In the genomic region with DNA sequence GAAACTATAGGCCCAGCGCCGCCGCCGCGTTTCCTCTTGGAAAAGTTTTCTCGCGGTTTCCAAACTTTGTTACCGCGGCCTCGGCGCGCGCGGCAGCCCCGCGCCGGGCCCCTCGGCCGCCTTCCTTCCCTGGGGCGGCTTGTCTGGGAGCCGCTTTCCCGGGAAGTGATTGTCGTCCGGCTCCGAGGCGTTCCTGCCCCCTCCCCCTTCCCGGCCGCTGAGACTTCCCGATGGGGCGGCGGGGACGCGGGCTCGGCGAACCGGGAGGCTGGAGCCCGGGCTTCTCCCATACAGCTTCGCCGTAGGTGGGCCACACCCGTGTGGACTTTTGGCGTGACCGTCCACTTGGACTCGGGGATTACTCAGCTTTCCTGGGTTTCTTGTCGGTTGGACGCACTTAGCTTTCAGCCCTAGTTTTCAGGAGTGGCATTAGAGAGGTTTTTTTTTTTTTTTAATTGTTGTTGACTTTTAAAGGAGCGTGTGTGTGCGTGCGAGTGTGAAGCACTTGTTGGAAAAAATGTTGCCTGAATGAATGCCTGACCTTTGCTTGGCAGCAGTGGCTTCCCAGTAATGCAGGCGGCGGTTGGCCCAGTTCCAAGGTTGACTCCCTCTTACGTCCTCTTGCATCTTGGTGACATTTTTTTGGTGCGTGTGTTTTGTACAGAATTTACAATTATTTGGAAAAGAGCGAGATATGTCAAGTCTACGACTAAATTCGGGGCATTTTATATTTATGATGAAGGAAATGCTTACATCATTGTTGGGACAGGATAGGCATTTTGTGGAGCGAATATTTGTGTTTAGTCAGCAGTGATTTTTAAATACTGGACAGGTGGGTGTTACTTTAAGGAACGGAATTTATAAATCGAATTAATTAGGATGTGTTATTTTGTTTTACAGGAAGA, we compare ENCODE assay signal across 8 cellular contexts. TPM values are rescaled to one million over a fixed set of nuclear protein-coding genes. Genes with fewer than 3 reads are reported as not detected.
DNase-seq lines count a peak whose midpoint lies in the region; ATAC-seq and TF ChIP-seq lines count a peak whose summit lies in the region.

No MANE protein-coding gene starts in this region.

- peak; percentile 91 for DNase-seq in AG09319 (ENCODE audit: extremely low read depth, low read depth)
- DNase-seq in M059J (ENCODE audit: low read depth), result peak; percentile 89
- peak; percentile 93 for DNase-seq in brain microvascular endothelial cell
- DNase-seq in retinal pigment epithelial cell (ENCODE audit: low read depth), result peak; percentile 71

- H3K4me1 ChIP-seq in iPS-15b (ENCODE audit: control insufficient read depth, insufficient read depth, low read length), result peaks cover 15% of the 10 kb centered on the region

- TF ChIP-seq CTCF in AG09319 (IDR thresholded peaks at IDR 0.05; ENCODE audit: low read depth, low read length) (no peak), brain microvascular endothelial cell (IDR thresholded peaks at IDR 0.05; ENCODE audit: low read depth, low read length, missing control alignments) (no peak), retinal pigment epithelial cell (conservative IDR thresholded peaks at IDR 0.05; ENCODE audit: low read depth, low read length) (no peak)

- H3K4me1 Mint-ChIP-seq in T-helper 1 cell treated with Interleukin-12 subunit alpha and Interleukin-12 subunit beta and Interleukin-4 antibody, amounts not matched to agents 30 μg/mL and 1 μg/mL, for 36 hours (ENCODE audit: low read depth), result peaks cover 17% of the 10 kb centered on the region

- no peaks in the 10 kb centered on the region for H3K27me3 ChIP-seq in brain microvascular endothelial cell (replicated peaks)
- H3K27me3 ChIP-seq in iPS-15b (ENCODE audit: control insufficient read depth, insufficient read depth, low read length), result no peaks in the 10 kb centered on the region

- H3K36me3 Mint-ChIP-seq in T-helper 1 cell treated with Interleukin-12 subunit alpha and Interleukin-12 subunit beta and Interleukin-4 antibody, amounts not matched to agents 30 μg/mL and 1 μg/mL, for 36 hours (ENCODE audit: low read depth), result peaks cover 19% of the 10 kb centered on the region

- no peak overlapping the region for H3K27ac Mint-ChIP-seq in T-helper 1 cell treated with Interleukin-12 subunit alpha and Interleukin-12 subunit beta and Interleukin-4 antibody, amounts not matched to agents 30 μg/mL and 1 μg/mL, for 36 hours

- peak overlapping the region; percentile 76 for H3K4me3 Mint-ChIP-seq in T-helper 1 cell treated with Interleukin-12 subunit alpha and Interleukin-12 subunit beta and Interleukin-4 antibody, amounts not matched to agents 30 μg/mL and 1 μg/mL, for 36 hours

- H3K9me3 Mint-ChIP-seq in T-helper 1 cell treated with Interleukin-12 subunit alpha and Interleukin-12 subunit beta and Interleukin-4 antibody, amounts not matched to agents 30 μg/mL and 1 μg/mL, for 36 hours, result peaks cover 7% of the 10 kb centered on the region

- ATAC-seq in GM19438 (IDR thresholded peaks at IDR 0.05; ENCODE audit: low read depth, unreplicated experiment) (peak; percentile 9), HG03521 (IDR thresholded peaks at IDR 0.05; ENCODE audit: unreplicated experiment) (no peak)

- H3K4me3 ChIP-seq in brain microvascular endothelial cell (ENCODE audit: low read depth, low read length) (peak overlapping the region; percentile 90), iPS-15b (ENCODE audit: low read depth, low read length) (peak overlapping the region; percentile 86), retinal pigment epithelial cell (ENCODE audit: low read length) (peak overlapping the region; percentile 92)

- H3K36me3 ChIP-seq in brain microvascular endothelial cell (replicated peaks) (peaks cover 9% of the 10 kb centered on the region), iPS-15b (ENCODE audit: control insufficient read depth, insufficient read depth, low read length) (peaks cover 6% of the 10 kb centered on the region)

- peak overlapping the region; percentile 89 for H3K9ac ChIP-seq in iPS-15b (ENCODE audit: low read depth, low read length)

- peak overlapping the region; percentile 95 for H3K27ac ChIP-seq in brain microvascular endothelial cell

- in situ Hi-C loops in brain microvascular endothelial cell (cut with HindIII; ENCODE audit: low pct_ligation_motif_present, low sequenced_read_pairs), result no loop called here

- H3K27me3 Mint-ChIP-seq in T-helper 1 cell treated with Interleukin-12 subunit alpha and Interleukin-12 subunit beta and Interleukin-4 antibody, amounts not matched to agents 30 μg/mL and 1 μg/mL, for 36 hours (ENCODE audit: low read depth), result peaks cover 47% of the 10 kb centered on the region

- H3K9me3 ChIP-seq in iPS-15b (ENCODE audit: control insufficient read depth, insufficient read depth, low read length), result no peaks in the 10 kb centered on the region

RNA-seq across cellular contexts. Expression of a gene that starts 0.8 kb away (rescaled TPM):
- total RNA-seq in M059J (2014; rRNA removed; shearing (Covaris generic)), result 184 and 277 TPM in 2 replicates
